14 cellular contexts compared by ENCODE assay signal in the genomic region with DNA sequence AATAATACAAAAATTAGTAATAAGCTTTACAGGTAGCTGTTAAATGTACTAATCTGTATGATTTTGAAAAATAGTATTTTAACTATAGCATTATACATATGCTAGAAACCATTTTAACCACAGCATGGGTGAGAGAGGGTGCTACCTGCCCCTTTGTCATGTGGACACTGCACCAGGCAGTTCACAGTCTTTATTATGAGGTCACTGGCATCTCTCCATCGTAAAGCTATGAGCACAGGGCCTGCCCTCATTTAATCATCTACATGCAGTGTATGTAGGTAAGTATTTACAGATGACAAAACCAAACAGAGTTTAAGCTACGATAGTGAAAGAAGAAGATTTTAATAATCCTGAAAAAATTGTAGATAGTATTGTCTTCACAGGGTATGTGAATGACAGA. TPM values are rescaled to one million over a fixed set of nuclear protein-coding genes. Genes with fewer than 3 reads are reported as not detected.
A peak's percentile ranks its signal among the peaks of the same experiment; 100 is the strongest.
DNase-seq lines count a peak whose midpoint lies in the region; ATAC-seq and TF ChIP-seq lines count a peak whose summit lies in the region.
"Had no signal": no experiment of that assay in that cellular context is flagged by ENCODE, and none has a peak within 500 bp of the region (broad histone marks: within the 10 kb centered on the region; RNA-seq: fewer than 3 reads in every experiment).

No MANE protein-coding gene starts in this region.

- peaks cover 0 to 17% (median 8%) of the 10 kb centered on the region in 4 donors for H3K4me1 ChIP-seq in sigmoid colon

- no peaks in the 10 kb centered on the region for H3K27me3 Mint-ChIP-seq in brain

- H3K9me3 Mint-ChIP-seq in brain = no peaks in the 10 kb centered on the region
- H3K9me3 Mint-ChIP-seq: activated CD4-positive, alpha-beta memory T cell treated with anti-CD3 and anti-CD28 coated beads, Interleukin-2, amount 10 ng/mL, durations not matched to agents 7 days and 5 days; stimulated activated naive CD8-positive, alpha-beta T cell treated with anti-CD3 and anti-CD28 coated beads, Interleukin-15, amount 100 ng/mL, for 72 hours had no signal

- TF ChIP-seq POLR2A in sigmoid colon (IDR thresholded peaks at IDR 0.05) = no peak

- H3K36me3 ChIP-seq in sigmoid colon = no peaks in the 10 kb centered on the region

- peaks cover 33% of the 10 kb centered on the region for H3K4me1 Mint-ChIP-seq in brain
- H3K4me1 Mint-ChIP-seq: activated CD4-positive, alpha-beta memory T cell treated with anti-CD3 and anti-CD28 coated beads, Interleukin-2, amount 10 ng/mL, durations not matched to agents 7 days and 5 days; stimulated activated naive CD8-positive, alpha-beta T cell treated with anti-CD3 and anti-CD28 coated beads, Interleukin-15, amount 100 ng/mL, for 72 hours had no signal

- H3K27me3 ChIP-seq in sigmoid colon = no peaks in the 10 kb centered on the region

- H3K27ac ChIP-seq in sigmoid colon = peak overlapping the region; percentile 36 to 68 (median 43)
- H3K27ac ChIP-seq: SK-N-MC had no signal

- peak overlapping the region in 3 of 5 experiments; percentile 38 to 44 (median 40) for H3K27ac Mint-ChIP-seq in brain
- H3K27ac Mint-ChIP-seq: activated CD4-positive, alpha-beta memory T cell treated with anti-CD3 and anti-CD28 coated beads, Interleukin-2, amount 10 ng/mL, durations not matched to agents 7 days and 5 days; stimulated activated naive CD8-positive, alpha-beta T cell treated with anti-CD3 and anti-CD28 coated beads, Interleukin-15, amount 100 ng/mL, for 72 hours had no signal

- no peaks in the 10 kb centered on the region for H3K36me3 Mint-ChIP-seq in brain

- peak; percentile 51 for ATAC-seq in left ventricle myocardium superior
- ATAC-seq in GM18858 (IDR thresholded peaks at IDR 0.05; ENCODE audit: unreplicated experiment) = no peak
- no peak for ATAC-seq in GM21717 (IDR thresholded peaks at IDR 0.05; ENCODE audit: unreplicated experiment)
- no peak for ATAC-seq in GM18868 (IDR thresholded peaks at IDR 0.05; ENCODE audit: unreplicated experiment)
- ATAC-seq: stimulated activated naive CD8-positive, alpha-beta T cell treated with anti-CD3 and anti-CD28 coated beads, Interleukin-15, amount 100 ng/mL, for 72 hours had no signal

- TF ChIP-seq EP300 in sigmoid colon (IDR thresholded peaks at IDR 0.05) = no peak

- H3K4me3 ChIP-seq in AG10803 (ENCODE audit: low read length) (no peak overlapping the region), sigmoid colon (no peak overlapping the region)

- intact Hi-C loops in left ventricle myocardium superior (cut with micrococcal nuclease) (loop anchor here (2.0 kb wide), 1 partner anchor 42 kb away; no protein-coding TSS in a partner anchor), sigmoid colon (cut with DNase I) (no loop called here)

- TF ChIP-seq CTCF in AG10803 (conservative IDR thresholded peaks at IDR 0.05; ENCODE audit: low read length) (no peak), brain (conservative IDR thresholded peaks at IDR 0.05) (no peak), sigmoid colon (IDR thresholded peaks at IDR 0.05) (no peak)

- 24 to 62% methylated on average over 2 of the region's 2 CpGs for WGBS in sigmoid colon, 2 donors

- DNase-seq in AG10803 (ENCODE audit: low read depth) = peak; percentile 17
- no peak for DNase-seq in left ventricle myocardium superior
- no peak for DNase-seq in sigmoid colon
- no peak for DNase-seq in stimulated activated CD4-positive, alpha-beta T cell treated with anti-CD3 and anti-CD28 coated beads, Interleukin-1b, Interleukin-23, amount 100 ng/mL, for 48 hours
- DNase-seq: activated CD4-positive, alpha-beta memory T cell treated with anti-CD3 and anti-CD28 coated beads, Interleukin-2, amount 10 ng/mL, durations not matched to agents 7 days and 5 days; KG1; mammary epithelial cell; NCI-H2227 treated with DMSO at 0.1 percent for 48 hours; stimulated activated naive CD8-positive, alpha-beta T cell treated with anti-CD3 and anti-CD28 coated beads, Interleukin-15, amount 100 ng/mL, for 72 hours had no signal

- H3K9me3 ChIP-seq in sigmoid colon = no peaks in the 10 kb centered on the region

- H3K4me3 Mint-ChIP-seq in brain = no peak overlapping the region
- H3K4me3 Mint-ChIP-seq: activated CD4-positive, alpha-beta memory T cell treated with anti-CD3 and anti-CD28 coated beads, Interleukin-2, amount 10 ng/mL, durations not matched to agents 7 days and 5 days; stimulated activated naive CD8-positive, alpha-beta T cell treated with anti-CD3 and anti-CD28 coated beads, Interleukin-15, amount 100 ng/mL, for 72 hours had no signal

RNA-seq across cellular contexts. Expression of gene EDNRB, which starts 21.7 kb away (rescaled TPM):
- polyA plus RNA-seq in brain (ENCODE audit: insufficient read depth, low read depth, low replicate concordance) = 9.6 TPM
- total RNA-seq in left ventricle myocardium superior = 15.6 TPM
- 10 to 100 TPM; 14.9 to 17.6 (median 16.8) TPM for total RNA-seq in sigmoid colon
- 1 to 10 TPM; 1.6 to 6.9 (median 1.8) TPM for polyA plus RNA-seq in sigmoid colon
- total RNA-seq: activated CD4-positive, alpha-beta memory T cell treated with anti-CD3 and anti-CD28 coated beads, Interleukin-2, amount 10 ng/mL, durations not matched to agents 7 days and 5 days had no signal
